In the genomic region with DNA sequence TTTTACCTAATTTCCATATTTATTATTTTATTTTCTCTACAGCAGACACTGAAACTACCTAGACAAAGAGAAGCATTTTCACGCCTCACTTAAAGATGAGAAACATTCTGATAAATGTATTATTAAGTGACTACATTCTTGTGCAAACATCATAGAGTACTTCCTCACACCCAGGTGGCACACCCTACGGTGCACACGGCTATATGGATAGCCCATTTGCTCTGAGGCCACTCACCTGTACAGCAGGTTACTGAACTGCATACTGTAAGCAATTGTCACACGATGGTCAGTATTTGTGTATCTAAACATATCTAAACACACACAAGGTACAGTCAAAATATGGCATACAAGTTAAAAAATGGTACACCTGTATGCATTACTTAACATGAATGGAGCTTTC, we compare ENCODE assay signal across 29 cellular contexts.
"Had no signal": no experiment of that assay in that cellular context is flagged by ENCODE, and none has a peak within 500 bp of the region (broad histone marks: within the 10 kb centered on the region; RNA-seq: fewer than 3 reads in every experiment).

No MANE protein-coding gene starts in this region.

- H3K36me3 Mint-ChIP-seq: activated CD8-positive, alpha-beta memory T cell treated with anti-CD3 and anti-CD28 coated beads, Interleukin-2, amount 10 ng/mL, durations not matched to agents 7 days and 5 days; activated naive CD4-positive, alpha-beta T cell treated with anti-CD3 and anti-CD28 coated beads, Interleukin-2, amount 50 U/mL, for 72 hours; brain; T-cell had no signal

- H3K36me3 ChIP-seq: MG63, Peyer's patch had no signal

- H3K27me3 ChIP-seq: MG63, Peyer's patch had no signal

- H3K9me3 ChIP-seq: MG63, Peyer's patch had no signal

- ATAC-seq: activated CD8-positive, alpha-beta memory T cell treated with anti-CD3 and anti-CD28 coated beads, Interleukin-2, amount 10 ng/mL, durations not matched to agents 7 days and 5 days; activated naive CD4-positive, alpha-beta T cell treated with anti-CD3 and anti-CD28 coated beads, Interleukin-2, amount 50 U/mL, for 72 hours; activated naive CD8-positive, alpha-beta T cell treated with anti-CD3 and anti-CD28 coated beads, Interleukin-2, amount 50 U/mL, for 24 hours; activated T-cell treated with anti-CD3 and anti-CD28 coated beads, Interleukin-2, amount 50 U/mL, for 4 hours; T-cell had no signal

- H3K27ac ChIP-seq: Peyer's patch had no signal

- H3K4me1 ChIP-seq: Peyer's patch had no signal

- H3K27me3 Mint-ChIP-seq: activated B cell treated with CpG ODN at 0.5 μM for 24 hours; activated CD4-positive, alpha-beta T cell treated with anti-CD3 and anti-CD28 coated beads, Interleukin-2, amount 10 ng/mL, durations not matched to agents 24 days and 14 days; activated CD8-positive, alpha-beta memory T cell treated with anti-CD3 and anti-CD28 coated beads, Interleukin-2, amount 10 ng/mL, durations not matched to agents 7 days and 5 days; activated naive CD8-positive, alpha-beta T cell treated with anti-CD3 and anti-CD28 coated beads, Interleukin-2, amount 50 U/mL, for 24 hours; brain; central memory CD8-positive, alpha-beta T cell; T-cell had no signal

- DNase-seq: activated B cell treated with CpG ODN at 0.5 μM for 24 hours; activated CD4-positive, alpha-beta T cell treated with anti-CD3 and anti-CD28 coated beads for 1 hour; activated CD4-positive, alpha-beta T cell treated with anti-CD3 and anti-CD28 coated beads, Interleukin-2, amount 10 ng/mL, durations not matched to agents 24 days and 14 days; activated CD4-positive, alpha-beta T cell treated with anti-CD3 and anti-CD28 coated beads, Interleukin-2, amount 50 U/mL, for 48 hours; activated CD8-positive, alpha-beta memory T cell treated with anti-CD3 and anti-CD28 coated beads, Interleukin-2, amount 10 ng/mL, durations not matched to agents 7 days and 5 days; activated effector memory CD4-positive, alpha-beta T cell treated with anti-CD3 and anti-CD28 coated beads, Interleukin-2, amount 50 U/mL, for 16 hours; activated naive CD4-positive, alpha-beta T cell treated with Interleukin-2 at 50 U/mL for 16 hours; activated naive CD8-positive, alpha-beta T cell treated with anti-CD3 and anti-CD28 coated beads, Interleukin-2, amount 50 U/mL, for 24 hours; activated T-cell treated with anti-CD3 and anti-CD28 coated beads, Interleukin-2, amount 50 U/mL, for 4 hours; amniotic stem cell; MG63; MV-4-11; NCI-H1092 treated with DMSO at 0.1 percent for 48 hours; NCI-H1436 treated with DMSO at 0.1 percent for 48 hours; NCI-H1930; NCI-H2171; NCI-H2227 treated with DMSO at 0.1 percent for 48 hours; NCI-H524; NCI-H82; Peyer's patch; SHP77 treated with DMSO at 0.1 percent for 48 hours; T-cell; T-helper 2 cell; T1000 had no signal

- H3K4me3 Mint-ChIP-seq: activated B cell treated with CpG ODN at 0.5 μM for 24 hours; activated CD4-positive, alpha-beta T cell treated with anti-CD3 and anti-CD28 coated beads, Interleukin-2, amount 10 ng/mL, durations not matched to agents 24 days and 14 days; activated CD8-positive, alpha-beta memory T cell treated with anti-CD3 and anti-CD28 coated beads, Interleukin-2, amount 10 ng/mL, durations not matched to agents 7 days and 5 days; activated naive CD8-positive, alpha-beta T cell treated with anti-CD3 and anti-CD28 coated beads, Interleukin-2, amount 50 U/mL, for 24 hours; activated T-cell treated with anti-CD3 and anti-CD28 coated beads, Interleukin-2, amount 50 U/mL, for 4 hours; brain; central memory CD8-positive, alpha-beta T cell; T-cell had no signal

- H3K4me3 ChIP-seq: MG63, Peyer's patch had no signal

- H3K9me3 Mint-ChIP-seq: activated B cell treated with CpG ODN at 0.5 μM for 24 hours; activated CD4-positive, alpha-beta T cell treated with anti-CD3 and anti-CD28 coated beads, Interleukin-2, amount 10 ng/mL, durations not matched to agents 24 days and 14 days; activated naive CD8-positive, alpha-beta T cell treated with anti-CD3 and anti-CD28 coated beads, Interleukin-2, amount 50 U/mL, for 24 hours; activated T-cell treated with anti-CD3 and anti-CD28 coated beads, Interleukin-2, amount 50 U/mL, for 4 hours had no signal

- H3K27ac Mint-ChIP-seq: activated B cell treated with CpG ODN at 0.5 μM for 24 hours; activated CD4-positive, alpha-beta T cell treated with anti-CD3 and anti-CD28 coated beads, Interleukin-2, amount 10 ng/mL, durations not matched to agents 24 days and 14 days; activated CD8-positive, alpha-beta memory T cell treated with anti-CD3 and anti-CD28 coated beads, Interleukin-2, amount 10 ng/mL, durations not matched to agents 7 days and 5 days; activated naive CD8-positive, alpha-beta T cell treated with anti-CD3 and anti-CD28 coated beads, Interleukin-2, amount 50 U/mL, for 24 hours; brain; T-cell had no signal

- FAIRE-seq: astrocyte, TTC549 had no signal

- H3K4me1 Mint-ChIP-seq: activated B cell treated with CpG ODN at 0.5 μM for 24 hours; activated CD4-positive, alpha-beta T cell treated with anti-CD3 and anti-CD28 coated beads, Interleukin-2, amount 10 ng/mL, durations not matched to agents 24 days and 14 days; activated CD8-positive, alpha-beta memory T cell treated with anti-CD3 and anti-CD28 coated beads, Interleukin-2, amount 10 ng/mL, durations not matched to agents 7 days and 5 days; activated naive CD8-positive, alpha-beta T cell treated with anti-CD3 and anti-CD28 coated beads, Interleukin-2, amount 50 U/mL, for 24 hours; central memory CD8-positive, alpha-beta T cell; T-cell had no signal
